Comparison of ENCODE assay signal across 8 cellular contexts in genomic region chr12:4153343-4153892, GRCh38.
DNase-seq lines count a peak whose midpoint lies in the region; ATAC-seq and TF ChIP-seq lines count a peak whose summit lies in the region.

No MANE protein-coding gene starts in this region.

- H3K9me3 ChIP-seq in SJCRH30 (replicated peaks) (0 out of 2 replicates have a peak, but pooled peaks cover 4% of the 10 kb centered on the region), SK-N-SH (no peaks in the 10 kb centered on the region)

- H3K4me1 ChIP-seq in SJCRH30 (peaks cover 7% of the 10 kb centered on the region), SK-N-SH (ENCODE audit: control insufficient read depth in 1 of 2, insufficient read depth in 2 of 2, low read depth in 1 of 2, low read length in 1 of 2) (no peaks in the 10 kb centered on the region)

- no peak overlapping the region for H3K27ac ChIP-seq in SJCRH30
- H3K27ac ChIP-seq in SK-N-SH (ENCODE audit: low read depth in 2 of 2, low read length in 1 of 2) = no peak overlapping the region

- no peaks in the 10 kb centered on the region for H3K79me2 ChIP-seq in SK-N-SH (ENCODE audit: insufficient read depth)

- H3K36me3 Mint-ChIP-seq in central memory CD8-positive, alpha-beta T cell (ENCODE audit: insufficient read depth) = peaks cover under 1% of the 10 kb centered on the region

- H3K4me2 ChIP-seq in SK-N-SH = no peak overlapping the region

- no peak overlapping the region for H2AFZ ChIP-seq in SK-N-SH (ENCODE audit: low read depth)

- no peak for TF ChIP-seq RAD21 in SK-N-SH (IDR thresholded peaks at IDR 0.05; ENCODE audit: low read length)

- H3K4me1 Mint-ChIP-seq in central memory CD8-positive, alpha-beta T cell = peaks cover 51% of the 10 kb centered on the region

- H3K9ac ChIP-seq in SK-N-SH = no peak overlapping the region

- H3K4me3 ChIP-seq in SJCRH30 = no peak overlapping the region
- no peak overlapping the region for H3K4me3 ChIP-seq in SK-N-SH (ENCODE audit: low read depth in 2 of 2, low read length in 1 of 2)

- no peaks in the 10 kb centered on the region for H3K9me2 ChIP-seq in SK-N-SH

- peak overlapping the region; percentile 34 for H3K4me3 Mint-ChIP-seq in central memory CD8-positive, alpha-beta T cell

- H3K9me3 Mint-ChIP-seq in central memory CD8-positive, alpha-beta T cell = no peaks in the 10 kb centered on the region

- H3F3A ChIP-seq in SK-N-SH (replicated peaks; ENCODE audit: insufficient read depth) = no peaks in the 10 kb centered on the region

- DNase-seq in SJCRH30 (peak; percentile 27 to 53), NCI-H226 (no peak), SK-N-SH (no peak), NCI-H187 treated with DMSO at 0.1 percent for 48 hours (lab: John Stamatoyannopoulos, UW) (no peak)
- no peak for DNase-seq in central memory CD8-positive, alpha-beta T cell (ENCODE audit: low spot score in 2 of 2)
- peak; percentile 55 for DNase-seq in stimulated activated naive CD4-positive, alpha-beta T cell treated with Interleukin-2 at 50 U/mL for 16 hours (lab: John Stamatoyannopoulos, UW)

- peak overlapping the region; percentile 83 for H3K27ac Mint-ChIP-seq in central memory CD8-positive, alpha-beta T cell (ENCODE audit: low read depth)

- TF ChIP-seq CTCF in SK-N-SH (IDR thresholded peaks at IDR 0.05) = no peak

- ATAC-seq in GM18499 (IDR thresholded peaks at IDR 0.05; ENCODE audit: insufficient read depth, unreplicated experiment) (peak; percentile 40), HG02588 (IDR thresholded peaks at IDR 0.05; ENCODE audit: unreplicated experiment) (peak; percentile 76)
- peak; percentile 58 for ATAC-seq in central memory CD8-positive, alpha-beta T cell (replicated peaks; ENCODE audit: extremely low read depth, poor library complexity, severe bottlenecking)

- H4K20me1 ChIP-seq in SK-N-SH (ENCODE audit: insufficient read depth) = no peaks in the 10 kb centered on the region

- CTCF ChIA-PET in SK-N-SH (lab: Yijun Ruan, JAX) = no interaction called here

- H3K27me3 ChIP-seq in SJCRH30 (no peaks in the 10 kb centered on the region), SK-N-SH (ENCODE audit: insufficient read depth) (peaks cover 19% of the 10 kb centered on the region; the same call in 1 of the 2 replicates)

- 1% methylated on average over 3 of the region's 3 CpGs for WGBS in SK-N-SH (ENCODE audit: low lambda C conversion rate)

- TF ChIP-seq EP300 in SK-N-SH (IDR thresholded peaks at IDR 0.05; ENCODE audit: borderline replicate concordance in 1 of 2, low read depth in 1 of 2, low read length in 1 of 2) = no peak

- no peaks in the 10 kb centered on the region for H3K36me3 ChIP-seq in SJCRH30
- H3K36me3 ChIP-seq in SK-N-SH (replicated peaks in 1 of 2; ENCODE audit: control insufficient read depth in 1 of 2, insufficient read depth in 2 of 2, low read length in 1 of 2) = no peaks in the 10 kb centered on the region

- H3K27me3 Mint-ChIP-seq in central memory CD8-positive, alpha-beta T cell = no peaks in the 10 kb centered on the region

- POLR2A ChIA-PET in SK-N-SH (lab: Yijun Ruan, JAX) = no interaction called here

TF ChIP-seq in SK-N-SH, 30 proteins besides CTCF, POLR2A, EP300 and RAD21:
- TF ChIP-seq TCF12 (IDR thresholded peaks at IDR 0.05) = no peak
- no peak for TF ChIP-seq EZH2phosphoT487 (IDR thresholded peaks at IDR 0.05; ENCODE audit: borderline replicate concordance, low read depth)
- no peak for TF ChIP-seq FOXM1 (IDR thresholded peaks at IDR 0.05; ENCODE audit: low read depth)
- no peak for TF ChIP-seq SIN3A (IDR thresholded peaks at IDR 0.05; ENCODE audit: borderline replicate concordance, low read depth, low read length)
- TF ChIP-seq PBX3 (IDR thresholded peaks at IDR 0.05) = no peak

Comparison
In these comparisons a context has a peak if more than half of its experiments do, and no peak if none do; other contexts are left out.
1. DNase-seq: peak in SJCRH30 (2 of 2) and stimulated activated naive CD4-positive, alpha-beta T cell treated with Interleukin-2 at 50 U/mL for 16 hours (single experiment); none in central memory CD8-positive, alpha-beta T cell (0 of 2), NCI-H226 (single experiment), SK-N-SH (single experiment) and NCI-H187 treated with DMSO at 0.1 percent for 48 hours (single experiment).
2. Peak in every context shown above with its lines, with median percentiles within 50 percentile points of each other: ATAC-seq.